8 cellular contexts compared by ENCODE assay signal in the genomic region with DNA sequence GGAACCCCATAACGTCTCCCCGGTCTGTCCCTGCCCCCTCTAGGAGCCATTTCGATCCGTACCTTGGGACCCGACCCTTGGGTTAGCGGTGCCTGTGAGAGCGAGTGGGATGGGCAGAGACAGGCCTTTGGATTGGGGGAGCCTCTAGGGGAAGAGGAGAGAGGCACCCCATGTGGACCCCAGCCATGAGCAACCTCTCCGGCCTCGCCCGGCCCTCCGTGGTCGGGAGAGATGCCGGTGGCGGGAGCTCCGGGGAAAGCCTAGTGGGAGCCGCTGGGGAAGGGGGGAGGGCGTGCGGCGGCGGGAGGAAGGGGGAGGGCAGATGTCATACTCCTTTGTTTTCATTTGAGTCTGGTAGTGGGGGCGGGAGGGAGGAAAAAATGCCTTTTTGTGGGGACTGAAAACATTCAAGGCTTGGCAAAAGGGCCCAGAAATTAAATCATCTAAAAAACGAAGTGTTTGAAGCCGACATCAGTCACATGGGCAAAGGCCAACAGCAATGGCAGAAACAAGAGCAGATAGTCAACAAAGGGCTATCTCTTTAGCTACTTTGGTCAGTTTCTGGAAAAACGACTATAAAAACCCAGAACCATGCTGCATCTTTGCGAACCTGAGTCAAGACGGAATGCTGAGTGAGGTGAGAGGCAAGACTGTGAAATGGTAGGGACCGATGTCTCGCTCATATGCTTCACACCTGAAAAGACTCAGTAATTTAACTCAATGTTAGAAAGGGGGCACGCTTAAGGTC. TPM values are rescaled to one million over a fixed set of nuclear protein-coding genes. Genes with fewer than 3 reads are reported as not detected.
DNase-seq lines count a peak whose midpoint lies in the region; ATAC-seq and TF ChIP-seq lines count a peak whose summit lies in the region.

No MANE protein-coding gene starts in this region.

- H3K9me3 Mint-ChIP-seq in nephron (no peaks in the 10 kb centered on the region), type B pancreatic cell (peaks cover 3% of the 10 kb centered on the region)

- H3K27ac ChIP-seq in C4-2B, result peak overlapping the region; percentile 93

- H3K27ac Mint-ChIP-seq in nephron (peak overlapping the region; percentile 93 to 99 (median 98)), type B pancreatic cell (peak overlapping the region; percentile 93)

- H3K36me3 Mint-ChIP-seq in nephron (ENCODE audit: low read depth) (peaks cover 44% of the 10 kb centered on the region), type B pancreatic cell (peaks cover 22% of the 10 kb centered on the region)

- peak; percentile 39 for ATAC-seq in GM18873 (IDR thresholded peaks at IDR 0.05; ENCODE audit: low FRiP score, unreplicated experiment)
- peak; percentile 50 for ATAC-seq in HG03135 (IDR thresholded peaks at IDR 0.05; ENCODE audit: unreplicated experiment)

- no peaks in the 10 kb centered on the region for H3K27me3 Mint-ChIP-seq in nephron (ENCODE audit: low read depth)
- H3K27me3 Mint-ChIP-seq in type B pancreatic cell, result no peaks in the 10 kb centered on the region

- TF ChIP-seq CTCF in C4-2B (conservative IDR thresholded peaks at IDR 0.05) (no peak), fibroblast of villous mesenchyme (IDR thresholded peaks at IDR 0.05; ENCODE audit: insufficient read depth, low read depth, low read length) (no peak), nephron (IDR thresholded peaks at IDR 0.05; ENCODE audit: unreplicated experiment in 3 of 3) (no peak), type B pancreatic cell (conservative IDR thresholded peaks at IDR 0.05) (no peak)

- H3K4me3 Mint-ChIP-seq in nephron, result peak overlapping the region; percentile 96 to 99 (median 96)
- peak overlapping the region; percentile 96 for H3K4me3 Mint-ChIP-seq in type B pancreatic cell

- peak overlapping the region; percentile 90 for H3K4me3 ChIP-seq in fibroblast of villous mesenchyme (ENCODE audit: low read depth, low read length)

- peak; percentile 15 for DNase-seq in NCI-H345 treated with DMSO at 0.1 percent for 48 hours (lab: John Stamatoyannopoulos, UW; ENCODE audit: unreplicated experiment)
- peak; percentile 14 to 23 for DNase-seq in activated T-helper 1 cell treated with anti-CD3 and anti-CD28 coated beads, Interleukin-2, amount 50 U/mL, for 16 hours (ENCODE audit: low read depth in 1 of 2, low spot score in 1 of 2)
- peak; percentile 45 for DNase-seq in fibroblast of villous mesenchyme (ENCODE audit: low read depth)
- no peak for DNase-seq in type B pancreatic cell (ENCODE audit: extremely low spot score, unreplicated experiment)

- H3K4me1 Mint-ChIP-seq in nephron (peaks cover 26% of the 10 kb centered on the region), type B pancreatic cell (ENCODE audit: unreplicated experiment) (peaks cover 17% of the 10 kb centered on the region)

RNA-seq across cellular contexts. Expression of gene PTBP2, which starts 0.8 kb away (rescaled TPM):
- total RNA-seq in fibroblast of villous mesenchyme (14.2 and 15.8 TPM in 2 replicates), type B pancreatic cell (ENCODE audit: low replicate concordance) (16.0 and 40.6 TPM in 2 replicates)
